In the genomic region with DNA sequence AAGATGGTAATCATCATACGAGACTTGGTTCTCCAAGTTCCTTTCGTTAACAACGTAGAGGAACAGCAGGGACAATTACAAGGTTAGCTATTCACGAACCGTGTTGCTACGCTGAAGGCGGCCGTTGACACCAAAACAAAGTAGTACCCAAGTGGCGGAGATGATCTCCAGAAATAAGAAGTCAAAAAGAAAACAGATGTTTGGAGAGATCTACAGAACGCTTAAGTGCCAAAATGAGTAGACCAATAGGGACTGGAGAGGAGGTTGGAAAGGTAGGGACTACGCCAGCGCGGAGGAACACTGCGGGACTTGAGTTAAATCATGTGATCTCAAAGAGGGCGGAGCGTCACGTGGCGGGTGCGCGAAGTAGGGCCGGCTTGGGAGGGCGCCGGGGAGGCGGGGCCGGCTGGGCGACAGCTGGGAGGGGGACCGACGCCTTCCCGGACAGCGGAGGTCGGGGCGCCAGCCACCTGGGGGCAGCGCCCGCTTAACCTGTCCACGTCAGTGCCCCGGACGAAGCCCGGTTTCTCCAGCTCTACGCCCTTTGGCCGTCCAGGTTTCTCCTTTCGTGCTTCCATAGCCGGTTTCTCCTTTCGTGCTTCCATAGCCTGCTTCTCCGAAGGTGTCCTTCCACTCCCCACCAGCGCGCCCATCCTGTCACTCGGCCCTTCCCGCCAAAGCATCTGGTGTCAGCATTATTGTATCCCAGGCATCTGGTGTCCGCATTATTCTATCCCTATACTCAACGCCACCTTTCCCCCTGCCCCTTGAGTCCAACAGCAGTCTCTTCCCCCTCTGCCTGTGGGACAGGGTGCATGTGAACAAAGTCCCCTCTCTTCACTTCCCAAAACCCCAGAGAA, we compare ENCODE assay signal across 1 cellular context.
A peak's percentile ranks its signal among the peaks of the same experiment; 100 is the strongest.
TF ChIP-seq lines count a peak whose summit lies in the region.

No MANE protein-coding gene starts in this region.

TF ChIP-seq in K562, 482 proteins besides CTCF, POLR2A, EP300 and RAD21 (continued from another document and continues in another):
- peak; percentile 26; the same call in 1 of the 2 replicates for TF ChIP-seq MGA (IDR thresholded peaks at IDR 0.05)
- TF ChIP-seq NEUROD1 (IDR thresholded peaks at IDR 0.05; ENCODE audit: borderline replicate concordance, low read depth, low read length, partially characterized antibody): no peak
- TF ChIP-seq, protein P1, sequence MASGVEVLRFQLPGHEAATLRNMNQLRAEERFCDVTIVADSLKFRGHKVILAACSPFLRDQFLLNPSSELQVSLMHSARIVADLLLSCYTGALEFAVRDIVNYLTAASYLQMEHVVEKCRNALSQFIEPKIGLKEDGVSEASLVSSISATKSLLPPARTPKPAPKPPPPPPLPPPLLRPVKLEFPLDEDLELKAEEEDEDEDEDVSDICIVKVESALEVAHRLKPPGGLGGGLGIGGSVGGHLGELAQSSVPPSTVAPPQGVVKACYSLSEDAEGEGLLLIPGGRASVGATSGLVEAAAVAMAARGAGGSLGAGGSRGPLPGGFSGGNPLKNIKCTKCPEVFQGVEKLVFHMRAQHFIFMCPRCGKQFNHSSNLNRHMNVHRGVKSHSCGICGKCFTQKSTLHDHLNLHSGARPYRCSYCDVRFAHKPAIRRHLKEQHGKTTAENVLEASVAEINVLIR (CRISPR knock-in tag; IDR thresholded peaks at IDR 0.05): peak; percentile 49; the same call in 1 of the 2 replicates
- TF ChIP-seq THRAP3 (IDR thresholded peaks at IDR 0.05; ENCODE audit: borderline replicate concordance): peak; percentile 87
- no peak for TF ChIP-seq TARDBP (IDR thresholded peaks at IDR 0.05)
- peak; percentile 74 to 81; a peak in 2 of 4 replicates for TF ChIP-seq ARNT (IDR thresholded peaks at IDR 0.05)
- TF ChIP-seq ELK1 (CRISPR knock-in tag; IDR thresholded peaks at IDR 0.05): no peak
- no peak for TF ChIP-seq PHB (CRISPR knock-in tag; IDR thresholded peaks at IDR 0.05)
- TF ChIP-seq PRDM10 (IDR thresholded peaks at IDR 0.05; ENCODE audit: partially characterized antibody): no peak
- no peak for TF ChIP-seq ZNF696 (CRISPR knock-in tag; conservative IDR thresholded peaks at IDR 0.05)
- no peak for TF ChIP-seq ETV6 (IDR thresholded peaks at IDR 0.05; ENCODE audit: borderline replicate concordance in 1 of 2, low read depth in 2 of 2, low read length in 1 of 2)
- no peak for TF ChIP-seq ETV6 (CRISPR knock-in tag; IDR thresholded peaks at IDR 0.05; ENCODE audit: borderline replicate concordance)
- TF ChIP-seq MCM2 (IDR thresholded peaks at IDR 0.05; ENCODE audit: low read depth): no peak
- no peak for TF ChIP-seq RBM17 (IDR thresholded peaks at IDR 0.05; ENCODE audit: borderline replicate concordance, low read depth, low read length)
- TF ChIP-seq CBX2 (IDR thresholded peaks at IDR 0.05; ENCODE audit: insufficient read depth, low read length, poor library complexity, severe bottlenecking): no peak
- no peak for TF ChIP-seq HMG20B (CRISPR knock-in tag; IDR thresholded peaks at IDR 0.05)
- TF ChIP-seq CXXC5 (CRISPR knock-in tag; IDR thresholded peaks at IDR 0.05): peak; percentile 88
- peak; percentile 10 for TF ChIP-seq TAF1 (IDR thresholded peaks at IDR 0.05; ENCODE audit: control insufficient read depth, extremely low read depth, insufficient read depth, low read length, severe bottlenecking)
- peak; percentile 80 for TF ChIP-seq DIDO1 (tag; IDR thresholded peaks at IDR 0.05; ENCODE audit: low read depth)
- peak; percentile 88 for TF ChIP-seq E2F8 (IDR thresholded peaks at IDR 0.05; ENCODE audit: low read depth, partially characterized antibody)
- peak; percentile 82 for TF ChIP-seq GMEB1 (CRISPR knock-in tag; IDR thresholded peaks at IDR 0.05)
- no peak for TF ChIP-seq ZNF445 (CRISPR knock-in tag; IDR thresholded peaks at IDR 0.05; ENCODE audit: low read depth)
- no peak for TF ChIP-seq RHOXF2B (CRISPR knock-in tag; conservative IDR thresholded peaks at IDR 0.05)
- TF ChIP-seq, protein P2, sequence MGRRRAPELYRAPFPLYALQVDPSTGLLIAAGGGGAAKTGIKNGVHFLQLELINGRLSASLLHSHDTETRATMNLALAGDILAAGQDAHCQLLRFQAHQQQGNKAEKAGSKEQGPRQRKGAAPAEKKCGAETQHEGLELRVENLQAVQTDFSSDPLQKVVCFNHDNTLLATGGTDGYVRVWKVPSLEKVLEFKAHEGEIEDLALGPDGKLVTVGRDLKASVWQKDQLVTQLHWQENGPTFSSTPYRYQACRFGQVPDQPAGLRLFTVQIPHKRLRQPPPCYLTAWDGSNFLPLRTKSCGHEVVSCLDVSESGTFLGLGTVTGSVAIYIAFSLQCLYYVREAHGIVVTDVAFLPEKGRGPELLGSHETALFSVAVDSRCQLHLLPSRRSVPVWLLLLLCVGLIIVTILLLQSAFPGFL (CRISPR knock-in tag; IDR thresholded peaks at IDR 0.05): no peak
